In the genomic region with DNA sequence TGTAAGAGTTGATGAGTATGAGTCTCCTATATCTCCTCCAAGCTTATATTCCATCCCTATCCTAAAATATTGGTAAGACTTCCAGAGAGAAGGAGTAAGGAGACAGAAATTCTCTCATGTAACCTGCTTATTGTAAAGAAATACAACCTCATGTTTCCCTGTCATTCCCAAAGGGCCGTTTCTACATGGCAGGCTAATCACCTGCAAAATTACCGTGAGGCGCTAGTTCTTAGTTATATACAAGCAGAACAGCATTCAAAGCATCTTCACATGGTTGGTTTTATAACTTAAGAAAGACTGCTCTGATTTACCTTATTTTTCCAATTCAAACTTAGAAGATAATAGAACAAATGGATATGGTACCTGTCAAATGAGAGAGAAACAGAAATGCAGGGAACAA, we compare ENCODE assay signal across 19 cellular contexts.
"Had no signal": no experiment of that assay in that cellular context is flagged by ENCODE, and none has a peak within 500 bp of the region (broad histone marks: within the 10 kb centered on the region; RNA-seq: fewer than 3 reads in every experiment).

No MANE protein-coding gene starts in this region.

- H3K9ac ChIP-seq: neural progenitor cell, parathyroid adenoma had no signal

- H3K79me2 ChIP-seq: parathyroid adenoma had no signal

- H3K36me3 ChIP-seq: neural progenitor cell, neutrophil, ovary, pancreas, prostate gland, right atrium auricular region, right lobe of liver, sigmoid colon, spleen had no signal

- H2AFZ ChIP-seq: neural progenitor cell, parathyroid adenoma had no signal

- H3K4me3 ChIP-seq: neural progenitor cell, ovary, pancreas, prostate gland, psoas muscle, right atrium auricular region, right lobe of liver, sigmoid colon, skin epidermis, smooth muscle cell, spleen had no signal

- H3K4me2 ChIP-seq: neural progenitor cell, smooth muscle cell had no signal

- H3K9me3 ChIP-seq: neutrophil, ovary, pancreas, prostate gland, psoas muscle, right atrium auricular region, right lobe of liver, sigmoid colon, spleen had no signal

- H3K27me3 ChIP-seq: neural progenitor cell, neutrophil, ovary, pancreas, right atrium auricular region, right lobe of liver, sigmoid colon, spleen had no signal

- H3K27ac ChIP-seq: neural progenitor cell, neutrophil, ovary, pancreas, parathyroid adenoma, prostate gland, psoas muscle, right atrium auricular region, right lobe of liver, sigmoid colon, skin epidermis, spleen had no signal

- ATAC-seq: naive thymus-derived CD4-positive, alpha-beta T cell; naive thymus-derived CD8-positive, alpha-beta T cell; natural killer cell; natural killer cell treated with Interleukin-12 subunit alpha and Interleukin-12 subunit beta and Interleukin-15 and Interleukin-18, amount 100 ng/mL, for 72 hours; pancreas; psoas muscle; right cardiac atrium; right lobe of liver; sciatic nerve had no signal
